Comparison of ENCODE assay signal across 1 cellular context in genomic region chr3:120719167-120719834, GRCh38.
A peak's percentile ranks its signal among the peaks of the same experiment; 100 is the strongest.
TF ChIP-seq lines count a peak whose summit lies in the region.
"Not testable (repeated sequence)": the region's sequence is repeated elsewhere in the genome, so short reads cannot be mapped to it uniquely, and the experiment has no call there.

No MANE protein-coding gene starts in this region.

TF ChIP-seq in HepG2, 621 proteins besides CTCF, POLR2A, EP300 and RAD21:
- peak; percentile 91 for TF ChIP-seq ZNF281 (CRISPR knock-in tag; IDR thresholded peaks at IDR 0.05; ENCODE audit: borderline replicate concordance)
- peak; percentile 22; the same call in 1 of the 2 replicates for TF ChIP-seq ZMYM4 (CRISPR knock-in tag; IDR thresholded peaks at IDR 0.05)
- 0 out of 2 replicates have a peak, but pooled peaks have one; percentile 18 for TF ChIP-seq ZNF891 (CRISPR knock-in tag; IDR thresholded peaks at IDR 0.05)
- TF ChIP-seq ZNF687 (CRISPR knock-in tag; IDR thresholded peaks at IDR 0.05) = peak; percentile 48
- peak; percentile 33; the same call in 1 of the 2 replicates for TF ChIP-seq ZNF292 (CRISPR knock-in tag; IDR thresholded peaks at IDR 0.05; ENCODE audit: borderline replicate concordance, low read depth)
- peak; percentile 67 for TF ChIP-seq FOXA3 (CRISPR knock-in tag; IDR thresholded peaks at IDR 0.05)
- TF ChIP-seq FOXK1 (CRISPR knock-in tag; IDR thresholded peaks at IDR 0.05; ENCODE audit: borderline replicate concordance, low read depth) = 0 out of 2 replicates have a peak, but pooled peaks have one; percentile 23
- peak; percentile 18; the same call in 1 of the 2 replicates for TF ChIP-seq ZNF280B (CRISPR knock-in tag; IDR thresholded peaks at IDR 0.05; ENCODE audit: borderline replicate concordance)
- not testable (repeated sequence) for TF ChIP-seq FOXA1 (IDR thresholded peaks at IDR 0.05)
- TF ChIP-seq FOXA1 (CRISPR knock-in tag; IDR thresholded peaks at IDR 0.05) = peak; percentile 77
- 0 out of 2 replicates have a peak, but pooled peaks have one; percentile 28 for TF ChIP-seq ARID5B (CRISPR knock-in tag; IDR thresholded peaks at IDR 0.05)
